Comparison of ENCODE assay signal across 12 cellular contexts in genomic region chr22:42997577-42997976, GRCh38. TPM values are rescaled to one million over a fixed set of nuclear protein-coding genes. Genes with fewer than 3 reads are reported as not detected.
DNase-seq lines count a peak whose midpoint lies in the region; ATAC-seq, FAIRE-seq and TF ChIP-seq lines count a peak whose summit lies in the region.
"Had no signal": no experiment of that assay in that cellular context is flagged by ENCODE, and none has a peak within 500 bp of the region (broad histone marks: within the 10 kb centered on the region; RNA-seq: fewer than 3 reads in every experiment).

No MANE protein-coding gene starts in this region.

- no peak for TF ChIP-seq CTCF in GM12878 (IDR thresholded peaks at IDR 0.05 in 2 of 3, conservative IDR thresholded peaks at IDR 0.05 in 1 of 3; ENCODE audit: control insufficient read depth in 2 of 3, extremely low read depth in 1 of 3, insufficient read depth in 1 of 3, low read depth in 3 of 3, low read length in 3 of 3)

- BruUV-seq in GM12878 (replicated peaks; lab: Mats Ljungman, UMichigan), result no TSS peak

- H3K4me3 ChIP-seq in BLaER1 (no peak overlapping the region), GM12878 (no peak overlapping the region; the same call in 1 of the 2 replicates), muscle layer of colon (ENCODE audit: low read depth in 1 of 2, low read length in 2 of 2) (no peak overlapping the region)
- H3K4me3 ChIP-seq: uterus had no signal

- no peak overlapping the region for H3K27ac ChIP-seq in BLaER1
- peak overlapping the region; percentile 82 for H3K27ac ChIP-seq in GM12878 (ENCODE audit: control insufficient read depth, insufficient read depth)
- peak overlapping the region; percentile 21 for H3K27ac ChIP-seq in muscle layer of colon (ENCODE audit: low read depth, low read length)
- H3K27ac ChIP-seq: WERI-Rb-1 had no signal

- FAIRE-seq in GM18507 (lab: Jason Lieb, UNC) (peak; percentile 52), GM12878 (lab: Jason Lieb, UNC) (no peak)

- H4K20me1 ChIP-seq in BLaER1, result peaks cover 100% of the 10 kb centered on the region
- H4K20me1 ChIP-seq in GM12878 (ENCODE audit: control insufficient read depth, insufficient read depth), result no peaks in the 10 kb centered on the region

- H3K9me3 ChIP-seq in BLaER1, result peaks cover 39% of the 10 kb centered on the region
- H3K9me3 ChIP-seq in GM12878 (replicated peaks; ENCODE audit: control insufficient read depth, insufficient read depth, low read length), result no peaks in the 10 kb centered on the region; the same call in 2 of the 3 replicates
- H3K9me3 ChIP-seq in muscle layer of colon (ENCODE audit: low read length), result no peaks in the 10 kb centered on the region
- H3K9me3 ChIP-seq: uterus had no signal

- POLR2A ChIA-PET in GM12878 (lab: Charles Lee), result interaction anchor here (0.8 kb wide), 1 partner anchor 15 kb away, joined by 3 read pairs; no protein-coding TSS in a partner anchor

- no peaks in the 10 kb centered on the region for H3K27me3 ChIP-seq in BLaER1
- no peaks in the 10 kb centered on the region for H3K27me3 ChIP-seq in GM12878 (replicated peaks in 1 of 2; ENCODE audit: control insufficient read depth in 2 of 2, insufficient read depth in 2 of 2, low read length in 1 of 2)
- no peaks in the 10 kb centered on the region for H3K27me3 ChIP-seq in muscle layer of colon (ENCODE audit: control insufficient read depth in 1 of 2, insufficient read depth in 2 of 2, low read length in 2 of 2)
- H3K27me3 ChIP-seq: uterus had no signal

- in situ Hi-C loops in GM12878 (cut with MboI), result no loop called here

- RAD21 ChIA-PET in GM12878 (lab: Charles Lee; ENCODE audit: unreplicated experiment), result no interaction called here

- ATAC-seq in GM12878, result no peak
- ATAC-seq in GM18867 (IDR thresholded peaks at IDR 0.05; ENCODE audit: unreplicated experiment), result no peak
- no peak for ATAC-seq in Right ventricle myocardium inferior

- H3K9ac ChIP-seq in BLaER1 (no peak overlapping the region; the same call in 1 of the 2 replicates), GM12878 (ENCODE audit: control insufficient read depth, insufficient read depth, low read length) (peak overlapping the region; percentile 54), muscle layer of colon (ENCODE audit: low read length) (no peak overlapping the region)

- H3K4me2 ChIP-seq in BLaER1 (0 out of 2 replicates have a peak overlapping the region, but pooled peaks have one; percentile 10), GM12878 (ENCODE audit: control insufficient read depth, insufficient read depth) (peak overlapping the region; percentile 85)

- peaks cover 62% of the 10 kb centered on the region for H3K4me1 ChIP-seq in BLaER1
- H3K4me1 ChIP-seq in GM12878 (ENCODE audit: control insufficient read depth, insufficient read depth, low read length), result peaks cover 75% of the 10 kb centered on the region
- H3K4me1 ChIP-seq in muscle layer of colon (ENCODE audit: insufficient read depth, low read length), result peaks cover 72% of the 10 kb centered on the region

- H3K79me2 ChIP-seq in GM12878 (ENCODE audit: control insufficient read depth, insufficient read depth, low read length), result peaks cover 94% of the 10 kb centered on the region

- no peak overlapping the region; the same call in 1 of the 2 replicates for H2AFZ ChIP-seq in GM12878 (ENCODE audit: control insufficient read depth, low read depth, low read length)

- CTCF ChIA-PET in GM12878 (lab: Yijun Ruan, JAX), result interaction anchor here (0.8 kb wide), 1 partner anchor 16 kb away, joined by 3 read pairs; no protein-coding TSS in a partner anchor

- no peak for TF ChIP-seq RAD21 in GM12878 (IDR thresholded peaks at IDR 0.05; ENCODE audit: insufficient read depth, low read depth, low read length)

- DNase-seq in GM18507 (ENCODE audit: extremely low spot score, insufficient read length, low read depth), result no peak
- no peak for DNase-seq in GM12878 (ENCODE audit: low read depth, low spot score)
- DNase-seq in mesenteric fat pad (ENCODE audit: low spot score), result no peak
- no peak for DNase-seq in Right ventricle myocardium inferior (ENCODE audit: missing footprints)
- DNase-seq in DMS 273 treated with DMSO at 0.1 percent for 48 hours (lab: John Stamatoyannopoulos, UW), result no peak
- DNase-seq: head of caudate nucleus, Karpas-422, WERI-Rb-1 had no signal

- TF ChIP-seq POLR2A in GM12878 (IDR thresholded peaks at IDR 0.05; ENCODE audit: low read depth, low read length), result no peak

- SMC1A ChIA-PET in GM12878 (lab: Charles Lee; ENCODE audit: uncharacterized antibody, unreplicated experiment), result interaction anchor here (1.7 kb wide), 1 partner anchor 16 kb away, joined by 7 read pairs; no protein-coding TSS in a partner anchor

- WGBS in GM12878 (ENCODE audit: insufficient coverage, insufficient replicate concordance, low lambda C conversion rate, missing lambda C conversion rate), result 13% methylated on average over 6 of the region's 6 CpGs

- intact Hi-C loops in GM12878 (cut with micrococcal nuclease; ENCODE audit: unreplicated experiment), result no loop called here
- intact Hi-C loops in Right ventricle myocardium inferior (cut with DNase I), result no loop called here

- H3K36me3 ChIP-seq in BLaER1 (peaks cover 50% of the 10 kb centered on the region), GM12878 (ENCODE audit: control insufficient read depth in 2 of 2, insufficient read depth in 2 of 2, low read length in 1 of 2) (peaks cover 2 to 4% of the 10 kb centered on the region in 2 experiments; a peak in 3 of 4 replicates), muscle layer of colon (ENCODE audit: insufficient read depth, low read length) (no peaks in the 10 kb centered on the region)
- H3K36me3 ChIP-seq: uterus, WERI-Rb-1 had no signal

- no peak for TF ChIP-seq EP300 in GM12878 (IDR thresholded peaks at IDR 0.05; ENCODE audit: borderline replicate concordance in 1 of 2, control insufficient read depth in 1 of 2, low read depth in 2 of 2, low read length in 2 of 2)

TF ChIP-seq in GM12878, 131 proteins besides CTCF, POLR2A, EP300 and RAD21 (continues in another document):
- TF ChIP-seq ESRRA (IDR thresholded peaks at IDR 0.05; ENCODE audit: low read length), result no peak
- no peak for TF ChIP-seq EZH2 (IDR thresholded peaks at IDR 0.05; ENCODE audit: borderline replicate concordance, control insufficient read depth, low read depth, low read length)
- TF ChIP-seq ZNF217 (IDR thresholded peaks at IDR 0.05), result no peak
- no peak for TF ChIP-seq ZNF207 (IDR thresholded peaks at IDR 0.05; ENCODE audit: borderline replicate concordance)
- TF ChIP-seq, protein P1, sequence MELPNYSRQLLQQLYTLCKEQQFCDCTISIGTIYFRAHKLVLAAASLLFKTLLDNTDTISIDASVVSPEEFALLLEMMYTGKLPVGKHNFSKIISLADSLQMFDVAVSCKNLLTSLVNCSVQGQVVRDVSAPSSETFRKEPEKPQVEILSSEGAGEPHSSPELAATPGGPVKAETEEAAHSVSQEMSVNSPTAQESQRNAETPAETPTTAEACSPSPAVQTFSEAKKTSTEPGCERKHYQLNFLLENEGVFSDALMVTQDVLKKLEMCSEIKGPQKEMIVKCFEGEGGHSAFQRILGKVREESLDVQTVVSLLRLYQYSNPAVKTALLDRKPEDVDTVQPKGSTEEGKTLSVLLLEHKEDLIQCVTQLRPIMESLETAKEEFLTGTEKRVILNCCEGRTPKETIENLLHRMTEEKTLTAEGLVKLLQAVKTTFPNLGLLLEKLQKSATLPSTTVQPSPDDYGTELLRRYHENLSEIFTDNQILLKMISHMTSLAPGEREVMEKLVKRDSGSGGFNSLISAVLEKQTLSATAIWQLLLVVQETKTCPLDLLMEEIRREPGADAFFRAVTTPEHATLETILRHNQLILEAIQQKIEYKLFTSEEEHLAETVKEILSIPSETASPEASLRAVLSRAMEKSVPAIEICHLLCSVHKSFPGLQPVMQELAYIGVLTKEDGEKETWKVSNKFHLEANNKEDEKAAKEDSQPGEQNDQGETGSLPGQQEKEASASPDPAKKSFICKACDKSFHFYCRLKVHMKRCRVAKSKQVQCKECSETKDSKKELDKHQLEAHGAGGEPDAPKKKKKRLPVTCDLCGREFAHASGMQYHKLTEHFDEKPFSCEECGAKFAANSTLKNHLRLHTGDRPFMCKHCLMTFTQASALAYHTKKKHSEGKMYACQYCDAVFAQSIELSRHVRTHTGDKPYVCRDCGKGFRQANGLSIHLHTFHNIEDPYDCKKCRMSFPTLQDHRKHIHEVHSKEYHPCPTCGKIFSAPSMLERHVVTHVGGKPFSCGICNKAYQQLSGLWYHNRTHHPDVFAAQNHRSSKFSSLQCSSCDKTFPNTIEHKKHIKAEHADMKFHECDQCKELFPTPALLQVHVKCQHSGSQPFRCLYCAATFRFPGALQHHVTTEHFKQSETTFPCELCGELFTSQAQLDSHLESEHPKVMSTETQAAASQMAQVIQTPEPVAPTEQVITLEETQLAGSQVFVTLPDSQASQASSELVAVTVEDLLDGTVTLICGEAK (IDR thresholded peaks at IDR 0.05; ENCODE audit: borderline replicate concordance), result no peak
- TF ChIP-seq GATAD2B (conservative IDR thresholded peaks at IDR 0.05; ENCODE audit: low read depth), result no peak
- no peak for TF ChIP-seq ZBED1 (IDR thresholded peaks at IDR 0.05; ENCODE audit: borderline replicate concordance)
- no peak for TF ChIP-seq HDGF (IDR thresholded peaks at IDR 0.05)
- TF ChIP-seq ZZZ3 (IDR thresholded peaks at IDR 0.05; ENCODE audit: control insufficient read depth, insufficient read length, low read depth), result no peak

RNA-seq across cellular contexts. Expression of gene PACSIN2, which starts 17.4 kb away (rescaled TPM):
- total RNA-seq in GM12878 (2013; cell fraction: nucleolus; rRNA removed), result 83.4 and 87.9 TPM in 2 replicates
- total RNA-seq in GM12878 (2014; rRNA removed) (26.4 and 27.5 TPM in 2 replicates), GM12878 (2014; rRNA removed; fragmentation: Illumina TruSeq; extraction: Trizol) (42.1 and 45.9 TPM in 2 replicates), GM12878 (2021) (78.7 and 80.6 TPM in 2 replicates), mesenteric fat pad (52.2 TPM), Right ventricle myocardium inferior (64.9 TPM)
- 24.4 TPM for polyA plus RNA-seq in GM12878 (2011; ENCODE audit: low read depth)
- polyA plus RNA-seq in GM12878 (2011; rRNA removed) (57.4 and 67.7 TPM in 2 replicates), GM12878 (2014; fragmentation: Illumina TruSeq; extraction: Trizol) (36.0 and 47.4 TPM in 2 replicates), GM12878 (2014; fragmentation: Nextera tagmentation; extraction: Ambion mirVana) (1 to 10 TPM in 1 of 2 experiments, under 1 TPM in 1; 0.93 to 1.6 TPM), GM12878 (2014; rRNA removed) (53.9 and 60.0 TPM in 2 replicates), GM12878 (2016; fragmentation: Nextera tagmentation; extraction: Ambion mirVana) (10 to 100 TPM; 46.3 to 49.5 TPM)
- 66.7 and 69.8 TPM in 2 replicates for polyA plus RNA-seq in GM12878 (2011; cell fraction: cytosol; rRNA removed)
- polyA plus RNA-seq in GM12878 (2011; cell fraction: nucleus; rRNA removed), result 83.2 and 88.8 TPM in 2 replicates
- 38.7 and 45.2 TPM in 2 replicates for polyA plus RNA-seq in GM12878 (2012)
- 36.6 and 45.8 TPM in 2 replicates for polyA minus RNA-seq in GM12878 (2011; rRNA and poly(A)+ RNA removed)
- 13.4 and 13.5 TPM in 2 replicates for polyA minus RNA-seq in GM12878 (2011; cell fraction: cytosol; rRNA and poly(A)+ RNA removed)
- polyA minus RNA-seq in GM12878 (2011; cell fraction: nucleus; rRNA and poly(A)+ RNA removed), result 12.2 and 18.0 TPM in 2 replicates
